In the genomic region with DNA sequence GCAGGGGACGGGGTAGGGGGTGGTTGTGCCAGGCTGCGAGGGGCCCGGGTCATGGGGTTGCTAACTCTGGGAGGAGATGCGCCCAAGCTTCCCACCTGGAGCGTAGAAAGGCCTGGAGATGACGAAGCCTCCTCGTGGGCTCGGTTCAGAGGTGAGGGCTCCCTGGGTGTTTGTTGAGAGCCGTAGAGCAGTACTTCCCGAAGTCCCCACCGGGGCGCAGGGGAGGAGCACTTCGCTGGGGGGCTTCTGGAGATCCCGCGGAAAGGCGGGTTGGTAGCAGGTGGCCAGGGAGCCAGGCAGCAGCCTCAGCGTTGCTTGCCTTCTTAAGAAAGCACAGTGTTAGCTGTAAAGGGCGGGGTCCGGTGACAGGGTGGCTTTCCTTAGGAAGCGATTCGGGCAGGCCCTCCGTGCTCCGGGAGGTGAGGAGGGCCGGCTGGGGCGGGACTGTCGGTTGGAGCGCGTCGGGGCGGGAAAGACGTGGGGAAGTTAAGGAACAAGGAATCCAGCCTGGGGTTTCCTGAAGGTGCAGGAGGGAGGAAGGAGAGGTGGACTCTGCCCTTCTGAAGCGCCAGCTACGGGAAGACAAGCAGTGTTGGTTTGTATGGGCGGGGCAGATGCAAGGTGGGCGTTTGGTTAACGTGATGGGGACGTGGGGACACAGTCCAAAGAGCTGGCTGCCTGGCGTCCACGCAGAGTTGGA, we compare ENCODE assay signal across 10 cellular contexts. TPM values are rescaled to one million over a fixed set of nuclear protein-coding genes. Genes with fewer than 3 reads are reported as not detected.
DNase-seq lines count a peak whose midpoint lies in the region; ATAC-seq and TF ChIP-seq lines count a peak whose summit lies in the region.
"Had no signal": no experiment of that assay in that cellular context is flagged by ENCODE, and none has a peak within 500 bp of the region (broad histone marks: within the 10 kb centered on the region; RNA-seq: fewer than 3 reads in every experiment).

No MANE protein-coding gene starts in this region.

- CTCF ChIA-PET in activated CD4-positive, alpha-beta T cell treated with anti-CD3 and anti-CD28 coated beads, Interleukin-2, amount 10 ng/mL, durations not matched to agents 7 days and 5 days (lab: Charles Lee) = interaction anchor here (1.5 kb wide), 1 partner anchor 11 kb away, joined by 5 read pairs; no protein-coding TSS in a partner anchor

- POLR2A ChIA-PET in activated CD4-positive, alpha-beta T cell treated with anti-CD3 and anti-CD28 coated beads, Interleukin-2, amount 10 ng/mL, durations not matched to agents 7 days and 5 days (lab: Charles Lee) = no interaction called here

- H3K36me3 Mint-ChIP-seq in activated CD4-positive, alpha-beta T cell treated with anti-CD3 and anti-CD28 coated beads, Interleukin-2, amount 10 ng/mL, durations not matched to agents 7 days and 5 days (ENCODE audit: low read depth) = no peaks in the 10 kb centered on the region

- DNase-seq in activated CD4-positive, alpha-beta T cell treated with anti-CD3 and anti-CD28 coated beads, Interleukin-2, amount 10 ng/mL, durations not matched to agents 7 days and 5 days = no peak
- DNase-seq in activated CD4-positive, alpha-beta T cell treated with anti-CD3 and anti-CD28 coated beads for 48 hours = no peak
- DNase-seq in NCI-H2171 treated with DMSO at 0.1 percent for 48 hours (lab: John Stamatoyannopoulos, UW) (peak; percentile 83), germinal center (ENCODE audit: low spot score) (peak; percentile 23), skeletal muscle cell (ENCODE audit: low read depth) (no peak), erythroblast (lab: John Stamatoyannopoulos, UW) (no peak)

- H3K4me1 Mint-ChIP-seq in activated CD4-positive, alpha-beta T cell treated with anti-CD3 and anti-CD28 coated beads, Interleukin-2, amount 10 ng/mL, durations not matched to agents 7 days and 5 days = peaks cover 25% of the 10 kb centered on the region

- ATAC-seq in GM21528 (IDR thresholded peaks at IDR 0.05; ENCODE audit: low FRiP score, unreplicated experiment) (no peak), GM19351 (IDR thresholded peaks at IDR 0.05; ENCODE audit: unreplicated experiment) (no peak)

- peak overlapping the region; percentile 43 for H3K4me3 ChIP-seq in skeletal muscle cell (ENCODE audit: low read depth, low read length)

- peaks cover 68% of the 10 kb centered on the region for H3K27me3 Mint-ChIP-seq in activated CD4-positive, alpha-beta T cell treated with anti-CD3 and anti-CD28 coated beads, Interleukin-2, amount 10 ng/mL, durations not matched to agents 7 days and 5 days

- no peak overlapping the region for H3K4me3 Mint-ChIP-seq in activated CD4-positive, alpha-beta T cell treated with anti-CD3 and anti-CD28 coated beads, Interleukin-2, amount 10 ng/mL, durations not matched to agents 7 days and 5 days

- H3K27ac Mint-ChIP-seq in activated CD4-positive, alpha-beta T cell treated with anti-CD3 and anti-CD28 coated beads, Interleukin-2, amount 10 ng/mL, durations not matched to agents 7 days and 5 days = peak overlapping the region; percentile 46

- no peaks in the 10 kb centered on the region for H3K9me3 Mint-ChIP-seq in activated CD4-positive, alpha-beta T cell treated with anti-CD3 and anti-CD28 coated beads, Interleukin-2, amount 10 ng/mL, durations not matched to agents 7 days and 5 days

- TF ChIP-seq POLR2A in erythroblast (IDR thresholded peaks at IDR 0.05; ENCODE audit: low read length) = no peak

RNA-seq across cellular contexts. Expression of a gene that starts 3.3 kb away (rescaled TPM):
- total RNA-seq in activated CD4-positive, alpha-beta T cell treated with anti-CD3 and anti-CD28 coated beads, Interleukin-2, amount 10 ng/mL, durations not matched to agents 7 days and 5 days = not detected
- total RNA-seq: glomerular endothelial cell, pancreas had no signal

Comparison
In these comparisons a context has a peak if more than half of its experiments do, and no peak if none do; other contexts are left out.
1. DNase-seq: peak in NCI-H2171 treated with DMSO at 0.1 percent for 48 hours (single experiment) and germinal center (single experiment); none in activated CD4-positive, alpha-beta T cell treated with anti-CD3 and anti-CD28 coated beads, Interleukin-2, amount 10 ng/mL, durations not matched to agents 7 days and 5 days (single experiment), activated CD4-positive, alpha-beta T cell treated with anti-CD3 and anti-CD28 coated beads for 48 hours (single experiment), skeletal muscle cell (single experiment) and erythroblast (0 of 2).